In genomic region chr3:123447749-123448502, GRCh38 we compare ENCODE assay signal across 1 cellular context.
TF ChIP-seq lines count a peak whose summit lies in the region.

No MANE protein-coding gene starts in this region.

TF ChIP-seq in GM23338, 12 proteins besides CTCF, POLR2A, EP300 and RAD21 (continued from another document):
- TF ChIP-seq ZNF462 (CRISPR knock-in tag; IDR thresholded peaks at IDR 0.05) (no peak), JUNB (IDR thresholded peaks at IDR 0.05; ENCODE audit: unreplicated experiment) (no peak), ZNF331 (CRISPR knock-in tag; IDR thresholded peaks at IDR 0.05; ENCODE audit: low read depth) (no peak), POLR2AphosphoS5 (IDR thresholded peaks at IDR 0.05; ENCODE audit: low read depth) (no peak), ZNF114 (CRISPR knock-in tag; IDR thresholded peaks at IDR 0.05) (no peak), EZH2phosphoT487 (IDR thresholded peaks at IDR 0.05; ENCODE audit: unreplicated experiment) (no peak), NANOG (IDR thresholded peaks at IDR 0.05; ENCODE audit: borderline replicate concordance) (no peak), CREB1 (CRISPR knock-in tag; IDR thresholded peaks at IDR 0.05; ENCODE audit: low read depth) (no peak)
